In the genomic region with DNA sequence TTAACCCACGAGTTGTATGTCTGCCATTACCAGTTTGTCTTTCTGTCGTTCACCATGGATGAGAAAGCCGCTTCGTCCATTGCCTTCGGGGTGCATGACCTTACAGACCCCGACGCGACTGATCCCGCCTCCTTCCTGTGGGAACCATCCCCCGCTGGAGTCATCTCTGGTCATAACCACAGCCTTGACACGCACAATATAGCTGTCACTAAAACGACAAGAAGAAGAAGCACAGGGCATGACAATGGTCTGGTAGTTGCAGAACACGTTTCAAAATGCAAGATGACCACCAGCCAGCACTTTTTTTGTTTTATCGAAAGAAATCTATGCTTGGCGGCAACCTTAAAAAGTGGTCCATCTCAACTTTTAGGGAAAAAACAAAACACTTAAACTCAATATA, we compare ENCODE assay signal across 18 cellular contexts.
A peak's percentile ranks its signal among the peaks of the same experiment; 100 is the strongest.
DNase-seq lines count a peak whose midpoint lies in the region; ATAC-seq and TF ChIP-seq lines count a peak whose summit lies in the region.
"Had no signal": no experiment of that assay in that cellular context is flagged by ENCODE, and none has a peak within 500 bp of the region (broad histone marks: within the 10 kb centered on the region; RNA-seq: fewer than 3 reads in every experiment).

No MANE protein-coding gene starts in this region.

- TF ChIP-seq CTCF in GM06990 (IDR thresholded peaks at IDR 0.05; ENCODE audit: insufficient read depth, low read length, poor library complexity, severe bottlenecking), result no peak

- peaks cover 0 to 3% (median 0%) of the 10 kb centered on the region in 6 donors for H3K9me3 Mint-ChIP-seq in immature natural killer cell
- no peaks in the 10 kb centered on the region for H3K9me3 Mint-ChIP-seq in T-cell

- POLR2A ChIA-PET in T-cell (lab: Charles Lee), result no interaction called here

- peak overlapping the region in 1 of 2 experiments; percentile 63 for H3K18ac ChIP-seq in mesenchymal stem cell (ENCODE audit: low read depth in 1 of 2, low read length in 2 of 2)

- H3K27ac Mint-ChIP-seq in immature natural killer cell (no peak overlapping the region), T-cell (no peak overlapping the region)
- H3K27ac Mint-ChIP-seq: CD14-positive monocyte had no signal

- peaks cover 3 to 5% (median 4%) of the 10 kb centered on the region in 3 donors for H3K27me3 Mint-ChIP-seq in immature natural killer cell (ENCODE audit: low read depth in 3 of 3)
- no peaks in the 10 kb centered on the region for H3K27me3 Mint-ChIP-seq in T-cell

- no peak overlapping the region for H2AK5ac ChIP-seq in mesenchymal stem cell (ENCODE audit: low read length, severe bottlenecking)

- peak overlapping the region; percentile 23; the same call in 1 of the 2 replicates for H3K4me3 ChIP-seq in GM06990 (replicated peaks; ENCODE audit: low read depth, low read length)
- H3K4me3 ChIP-seq in mesenchymal stem cell (ENCODE audit: insufficient read depth in 1 of 2, low read depth in 1 of 2, low read length in 2 of 2), result no peak overlapping the region

- H3K4me1 Mint-ChIP-seq in immature natural killer cell (peaks cover 9 to 14% of the 10 kb centered on the region in 2 donors), T-cell (peaks cover 0 to 5% (median 2%) of the 10 kb centered on the region in 3 donors)

- H3K23ac ChIP-seq in mesenchymal stem cell (ENCODE audit: low read length in 2 of 2), result peak overlapping the region in 1 of 2 experiments; percentile 41

- peak overlapping the region; percentile 66 for H4K8ac ChIP-seq in mesenchymal stem cell (ENCODE audit: low read length)

- no peak overlapping the region for H2BK120ac ChIP-seq in mesenchymal stem cell (ENCODE audit: low read depth, low read length)

- no peak overlapping the region for H2BK15ac ChIP-seq in mesenchymal stem cell (ENCODE audit: low read depth, poor library complexity, severe bottlenecking)

- peaks cover 0 to 22% (median 0%) of the 10 kb centered on the region in 3 donors for H3K36me3 Mint-ChIP-seq in immature natural killer cell
- H3K36me3 Mint-ChIP-seq in T-cell, result no peaks in the 10 kb centered on the region

- in situ Hi-C loops in KBM-7 (cut with MboI; ENCODE audit: low pct_unique_long_range_greater_than_20kb, low sequenced_read_pairs), result no loop called here

- H3K14ac ChIP-seq in mesenchymal stem cell (ENCODE audit: low read length in 2 of 2), result peak overlapping the region in 1 of 2 experiments; percentile 61

- CTCF ChIA-PET in T-cell (lab: Charles Lee), result interaction anchor here in 1 of 2 donors (0.7 kb wide), 1 partner anchor 14 kb away, joined by 5 read pairs; no protein-coding TSS in a partner anchor

- no peak overlapping the region for H4K91ac ChIP-seq in mesenchymal stem cell (ENCODE audit: low read length)

- ATAC-seq in T-cell (replicated peaks in 1 of 4), result no peak
- ATAC-seq: SK-N-SH treated with all-trans-retinoic acid at 6 μM for 48 hours had no signal

- WGBS in mesenchymal stem cell, result 25% methylated on average over 13 of the region's 15 CpGs

- no peak overlapping the region for H3K9ac ChIP-seq in mesenchymal stem cell (ENCODE audit: low read length)

- H2BK5ac ChIP-seq in mesenchymal stem cell (ENCODE audit: low read depth, low read length, poor library complexity, severe bottlenecking), result no peak overlapping the region

- DNase-seq in GM06990 (ENCODE audit: extremely low read depth, insufficient read length) (no peak), KBM-7 (peak; percentile 65), UCSD-AML1 (lab: John Stamatoyannopoulos, UW; ENCODE audit: unreplicated experiment) (peak; percentile 32), mesenchymal stem cell (peak; percentile 36), SIG-M5 treated with dmso at 0.1 percent for 504 hours (lab: John Stamatoyannopoulos, UW; ENCODE audit: unreplicated experiment) (no peak), immature natural killer cell (no peak), T-cell (no peak), mucosa of gallbladder (ENCODE audit: low spot score) (no peak)
- DNase-seq: DMS79; H9; NCI-H1092; NCI-H1694; NCI-H345; NCI-H69; NK-92 treated with Interleukin-12 subunit alpha and Interleukin-12 subunit beta, amount 100 ng/mL, for 24 hours; Right ventricle myocardium superior had no signal

- no peaks in the 10 kb centered on the region for H3K9me3 ChIP-seq in mesenchymal stem cell (ENCODE audit: control insufficient read depth, low read length)

- H3K4me3 Mint-ChIP-seq in immature natural killer cell (peak overlapping the region in 2 of 5 donors; percentile 8 to 24), T-cell (no peak overlapping the region)
- H3K4me3 Mint-ChIP-seq: CD14-positive monocyte, H9 had no signal

- H3K79me1 ChIP-seq in mesenchymal stem cell (replicated peaks; ENCODE audit: low read length, poor library complexity, severe bottlenecking), result peaks cover 31% of the 10 kb centered on the region

- no peak overlapping the region for H3K27ac ChIP-seq in mesenchymal stem cell (ENCODE audit: low read length, poor library complexity, severe bottlenecking)

- H2BK12ac ChIP-seq in mesenchymal stem cell (ENCODE audit: low read length in 2 of 2), result no peak overlapping the region

- H3K27me3 ChIP-seq in GM06990 (replicated peaks; ENCODE audit: control insufficient read depth, insufficient read depth, low read length) (no peaks in the 10 kb centered on the region; the same call in 1 of the 2 replicates), mesenchymal stem cell (ENCODE audit: control insufficient read depth in 1 of 2, insufficient read depth in 1 of 2, low read length in 2 of 2) (no peaks in the 10 kb centered on the region)

- H3K36me3 ChIP-seq in GM06990 (ENCODE audit: control insufficient read depth, insufficient read depth, low read length) (no peaks in the 10 kb centered on the region; the same call in 1 of the 2 replicates), mesenchymal stem cell (ENCODE audit: control insufficient read depth in 1 of 2, insufficient read depth in 2 of 2, low read depth in 1 of 2, low read length in 2 of 2) (peaks cover 7 to 26% of the 10 kb centered on the region in 2 experiments)

- peaks cover 6% of the 10 kb centered on the region for H3K4me1 ChIP-seq in mesenchymal stem cell (ENCODE audit: control insufficient read depth, insufficient read depth, low read depth, low read length)

- no peak overlapping the region for H3K4me2 ChIP-seq in mesenchymal stem cell (ENCODE audit: low read length, poor library complexity, severe bottlenecking)

- no peak overlapping the region for H2AFZ ChIP-seq in mesenchymal stem cell (ENCODE audit: low read depth, low read length)

- no peak overlapping the region for H3K4ac ChIP-seq in mesenchymal stem cell (ENCODE audit: low read depth in 1 of 2, low read length in 2 of 2)

Comparison
In these comparisons a context has a peak if more than half of its experiments do, and no peak if none do; other contexts are left out.
1. DNase-seq: peak in KBM-7 (single experiment), UCSD-AML1 (single experiment) and mesenchymal stem cell (single experiment); none in GM06990 (single experiment), SIG-M5 treated with dmso at 0.1 percent for 504 hours (single experiment), immature natural killer cell (0 of 3), T-cell (0 of 34) and mucosa of gallbladder (single experiment).